ENCODE assay signal across 8 cellular contexts in the genomic region with DNA sequence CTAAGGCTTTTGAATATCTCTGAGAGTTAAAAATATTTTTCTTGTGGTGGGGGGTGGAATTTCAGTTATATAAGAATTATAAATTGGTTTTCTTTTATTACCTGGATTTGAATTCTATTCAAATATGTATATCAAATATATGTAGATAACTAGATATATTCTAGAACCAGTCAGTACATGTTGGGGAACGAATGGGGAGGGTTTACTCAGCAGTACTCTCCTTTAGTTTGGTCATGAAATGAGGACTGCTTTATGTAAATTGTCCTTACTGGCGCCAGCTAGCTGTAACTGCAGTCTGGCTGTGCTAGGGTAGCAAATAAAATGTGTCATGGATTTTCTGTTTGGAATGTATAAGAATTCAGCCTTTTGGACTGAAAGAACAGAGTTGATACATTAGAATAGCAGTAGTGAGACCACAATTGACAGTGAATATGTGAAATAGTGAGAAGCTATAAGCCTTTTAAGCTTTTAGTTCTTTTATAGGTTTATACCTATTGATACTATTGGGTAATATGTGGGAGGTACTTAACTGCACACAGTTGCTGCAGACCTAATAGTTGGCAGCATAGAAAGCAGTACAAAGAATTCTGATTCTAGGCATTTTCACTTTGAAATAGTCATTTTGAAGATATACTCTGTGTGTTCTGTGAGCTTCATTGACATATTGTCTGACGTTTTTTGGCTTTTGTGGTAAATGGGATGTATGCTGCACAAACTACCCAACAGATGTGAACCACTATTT. TPM values are rescaled to one million over a fixed set of nuclear protein-coding genes. Genes with fewer than 3 reads are reported as not detected.
DNase-seq lines count a peak whose midpoint lies in the region; ATAC-seq, FAIRE-seq and TF ChIP-seq lines count a peak whose summit lies in the region.

No MANE protein-coding gene starts in this region.

- BruUV-seq in PC-3 (replicated peaks; lab: Mats Ljungman, UMichigan) (no TSS peak), MCF 10A (replicated peaks; lab: Mats Ljungman, UMichigan) (TSS peak; percentile 98)

- no peak overlapping the region for H3K4me3 ChIP-seq in PC-3 (ENCODE audit: low read length)

- FAIRE-seq in islet of Langerhans (lab: Jason Lieb, UNC): peak; percentile 98

- H3K4me1 ChIP-seq in PC-3 (ENCODE audit: insufficient read depth, low read length): peaks cover 5% of the 10 kb centered on the region

- no peaks in the 10 kb centered on the region for H4K20me1 ChIP-seq in PC-3 (ENCODE audit: low read length)

- H3K9me2 ChIP-seq in PC-3 (replicated peaks; ENCODE audit: low read length): no peaks in the 10 kb centered on the region

- POLR2A ChIA-PET in PC-3 (lab: Charles Lee; ENCODE audit: unreplicated experiment): no interaction called here
- POLR2A ChIA-PET in MCF 10A (lab: Yijun Ruan, JAX): interaction anchor here (0.6 to 4.9 kb wide), 17 partner anchors 9 to 156 kb away, joined by 3 to 84 read pairs (median 4); a partner anchor contains a TSS

- peak overlapping the region; percentile 52 for H3K4me3 Mint-ChIP-seq in MCF 10A (ENCODE audit: unreplicated experiment)
- H3K4me3 Mint-ChIP-seq in stimulated activated memory B cell treated with anti-CD40 and anti-IgM and Interleukin-4, amounts not matched to agents 10 μg/mL and 1 μg/mL and 100 μg/mL, for 72 hours: peak overlapping the region; percentile 70

- DNase-seq in NCI-H748 (lab: John Stamatoyannopoulos, UW; ENCODE audit: unreplicated experiment): peak; percentile 0
- no peak for DNase-seq in NCI-H748 treated with DMSO at 0.1 percent for 48 hours (lab: John Stamatoyannopoulos, UW)
- DNase-seq in HT-29 (ENCODE audit: low spot score): peak; percentile 59
- peak; percentile 53 for DNase-seq in PC-3
- DNase-seq in MCF 10A (ENCODE audit: unreplicated experiment): peak; percentile 77

- H3K27ac Mint-ChIP-seq in MCF 10A (ENCODE audit: low read depth, unreplicated experiment): peak overlapping the region; percentile 82
- H3K27ac Mint-ChIP-seq in stimulated activated memory B cell treated with anti-CD40 and anti-IgM and Interleukin-4, amounts not matched to agents 10 μg/mL and 1 μg/mL and 100 μg/mL, for 72 hours: peak overlapping the region; percentile 92

- H3K9me3 ChIP-seq in PC-3 (ENCODE audit: low read length): no peaks in the 10 kb centered on the region

- H3K27me3 ChIP-seq in PC-3 (ENCODE audit: low read length): no peaks in the 10 kb centered on the region

- H3K9ac ChIP-seq in PC-3 (ENCODE audit: low read length): no peak overlapping the region

- H3F3A ChIP-seq in PC-3 (ENCODE audit: low read length, unreplicated experiment): no peaks in the 10 kb centered on the region

- H3K4me2 ChIP-seq in PC-3 (ENCODE audit: low read length): 0 out of 2 replicates have a peak overlapping the region, but pooled peaks have one; percentile 33

- peaks cover 95% of the 10 kb centered on the region for H3K79me2 ChIP-seq in PC-3 (ENCODE audit: low read length)

- H3K4me1 Mint-ChIP-seq in MCF 10A (ENCODE audit: insufficient read depth, unreplicated experiment): peaks cover 18% of the 10 kb centered on the region
- H3K4me1 Mint-ChIP-seq in stimulated activated memory B cell treated with anti-CD40 and anti-IgM and Interleukin-4, amounts not matched to agents 10 μg/mL and 1 μg/mL and 100 μg/mL, for 72 hours: peaks cover 68% of the 10 kb centered on the region

- no peaks in the 10 kb centered on the region; the same call in 1 of the 2 replicates for H3K36me3 ChIP-seq in PC-3 (ENCODE audit: low read depth, low read length)

- intact Hi-C loops in PC-3 (cut with micrococcal nuclease): loop anchor here (1.0 kb wide), 1 partner anchor 9 kb away; no protein-coding TSS in a partner anchor
- intact Hi-C loops in MCF 10A (cut with micrococcal nuclease): loop anchor here (1.0 to 2.0 kb wide), 2 partner anchors 9 to 28 kb away; no protein-coding TSS in a partner anchor

- TF ChIP-seq CTCF in PC-3 (conservative IDR thresholded peaks at IDR 0.05; ENCODE audit: low read depth, low read length) (no peak), MCF 10A (IDR thresholded peaks at IDR 0.05; ENCODE audit: unreplicated experiment) (no peak)

- peaks cover 4% of the 10 kb centered on the region for H3K36me3 Mint-ChIP-seq in MCF 10A (ENCODE audit: insufficient read depth, unreplicated experiment)
- peaks cover 61% of the 10 kb centered on the region for H3K36me3 Mint-ChIP-seq in stimulated activated memory B cell treated with anti-CD40 and anti-IgM and Interleukin-4, amounts not matched to agents 10 μg/mL and 1 μg/mL and 100 μg/mL, for 72 hours

- H2AFZ ChIP-seq in PC-3 (ENCODE audit: low read length): no peak overlapping the region

- peaks cover 8% of the 10 kb centered on the region for H3K9me3 Mint-ChIP-seq in MCF 10A (ENCODE audit: unreplicated experiment)
- peaks cover 4% of the 10 kb centered on the region for H3K9me3 Mint-ChIP-seq in stimulated activated memory B cell treated with anti-CD40 and anti-IgM and Interleukin-4, amounts not matched to agents 10 μg/mL and 1 μg/mL and 100 μg/mL, for 72 hours

- H3K27me3 Mint-ChIP-seq in MCF 10A (ENCODE audit: insufficient read depth, unreplicated experiment): no peaks in the 10 kb centered on the region
- H3K27me3 Mint-ChIP-seq in stimulated activated memory B cell treated with anti-CD40 and anti-IgM and Interleukin-4, amounts not matched to agents 10 μg/mL and 1 μg/mL and 100 μg/mL, for 72 hours: no peaks in the 10 kb centered on the region

- CTCF ChIA-PET in PC-3 (lab: Charles Lee): interaction anchor here (0.7 kb wide), 1 partner anchor 137 kb away, joined by 3 read pairs; no protein-coding TSS in a partner anchor
- CTCF ChIA-PET in MCF 10A (lab: Yijun Ruan, JAX): interaction anchor here (0.6 to 1.9 kb wide), 5 partner anchors 10 to 157 kb away, joined by 3 to 14 read pairs (median 4); no protein-coding TSS in a partner anchor

- ATAC-seq in GM21515 (IDR thresholded peaks at IDR 0.05; ENCODE audit: unreplicated experiment): peak; percentile 64
- peak; percentile 45; the same call in 1 of the 2 replicates for ATAC-seq in PC-3
- peak; percentile 87 for ATAC-seq in stimulated activated memory B cell treated with anti-CD40 and anti-IgM and Interleukin-4, amounts not matched to agents 10 μg/mL and 1 μg/mL and 100 μg/mL, for 72 hours

- H3K27ac ChIP-seq in PC-3 (ENCODE audit: low read length): no peak overlapping the region

RNA-seq across cellular contexts. Expression of a gene that starts 29.0 kb away (rescaled TPM):
- 10.4 and 11.1 TPM in 2 replicates for total RNA-seq in HT-29 (2014; rRNA removed; shearing (Covaris generic))
- total RNA-seq in PC-3 (2014; rRNA removed) (12.5 and 16.9 TPM in 2 replicates), MCF 10A (2022) (29.4 and 33.1 TPM in 2 replicates)
